19 cellular contexts compared by ENCODE assay signal in the genomic region with DNA sequence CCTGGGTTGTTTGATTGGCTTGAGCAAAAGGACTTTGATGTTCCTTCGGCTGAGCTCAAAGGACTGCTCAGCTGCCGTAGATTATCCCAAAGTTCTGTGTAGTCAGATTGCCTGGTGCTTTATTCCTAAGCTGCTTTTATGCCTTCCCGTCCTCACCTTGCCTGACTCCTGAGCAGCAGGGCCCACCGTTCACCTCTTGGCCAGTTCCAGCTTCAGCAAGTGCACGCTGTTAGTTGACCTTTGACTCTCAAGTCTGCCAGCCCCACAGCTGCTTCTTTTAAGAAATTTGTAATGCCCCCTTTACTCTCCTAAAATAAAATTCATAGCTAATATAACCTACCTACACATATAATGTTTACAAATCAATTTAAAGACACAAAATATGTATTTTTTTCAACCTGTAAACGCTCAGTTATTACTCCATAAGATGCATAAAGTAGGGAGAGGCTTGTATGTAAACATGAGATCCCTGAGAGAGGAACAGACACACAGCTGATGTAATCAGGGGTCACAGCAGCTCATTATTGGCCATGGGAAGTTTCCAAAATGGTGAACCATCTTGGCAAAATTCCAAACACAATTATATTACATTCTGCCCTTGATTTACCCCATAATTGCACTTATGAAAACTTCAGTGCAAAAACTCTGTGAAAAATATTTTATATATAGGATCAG. TPM values are rescaled to one million over a fixed set of nuclear protein-coding genes. Genes with fewer than 3 reads are reported as not detected.
DNase-seq lines count a peak whose midpoint lies in the region; ATAC-seq and TF ChIP-seq lines count a peak whose summit lies in the region.
"Had no signal": no experiment of that assay in that cellular context is flagged by ENCODE, and none has a peak within 500 bp of the region (broad histone marks: within the 10 kb centered on the region; RNA-seq: fewer than 3 reads in every experiment).

No MANE protein-coding gene starts in this region.

- no peaks in the 10 kb centered on the region for H3K36me3 ChIP-seq in GM23248 (ENCODE audit: low read depth)
- H3K36me3 ChIP-seq: HAP-1 had no signal

- H3K4me1 ChIP-seq in GM23248 (ENCODE audit: insufficient read depth): peaks cover 8% of the 10 kb centered on the region

- in situ Hi-C loops in GM23248 (cut with MboI): loop anchor here (5.0 to 10.0 kb wide), 2 partner anchors 372 to 599 kb away; no protein-coding TSS in a partner anchor

- H3K79me2 ChIP-seq in GM23248 (ENCODE audit: insufficient read depth): no peaks in the 10 kb centered on the region

- H3K9ac ChIP-seq in GM23248: no peak overlapping the region

- no peak overlapping the region for H3K4me3 ChIP-seq in GM23248
- no peak overlapping the region for H3K4me3 ChIP-seq in fibroblast of the aortic adventitia (ENCODE audit: low read depth, low read length)
- H3K4me3 ChIP-seq: HAP-1 had no signal

- H3K36me3 Mint-ChIP-seq in activated naive CD8-positive, alpha-beta T cell treated with anti-CD3 and anti-CD28 coated beads, Interleukin-2, amount 50 U/mL, for 24 hours (ENCODE audit: low read depth): no peaks in the 10 kb centered on the region
- H3K36me3 Mint-ChIP-seq: CD8-positive, alpha-beta memory T cell; IgD-negative memory B cell had no signal

- H2AFZ ChIP-seq in GM23248: no peak overlapping the region

- H3K4me3 Mint-ChIP-seq in activated naive CD8-positive, alpha-beta T cell treated with anti-CD3 and anti-CD28 coated beads, Interleukin-2, amount 50 U/mL, for 24 hours: no peak overlapping the region
- H3K4me3 Mint-ChIP-seq: CD8-positive, alpha-beta memory T cell; IgD-negative memory B cell had no signal

- H3K27me3 ChIP-seq in GM23248 (replicated peaks; ENCODE audit: insufficient read depth): no peaks in the 10 kb centered on the region

- no peak for ATAC-seq in GM18520 (IDR thresholded peaks at IDR 0.05; ENCODE audit: unreplicated experiment)
- ATAC-seq in activated naive CD8-positive, alpha-beta T cell treated with anti-CD3 and anti-CD28 coated beads, Interleukin-2, amount 50 U/mL, for 24 hours: no peak
- ATAC-seq: Panc1, Right ventricle myocardium inferior had no signal

- no peak overlapping the region for H3K27ac Mint-ChIP-seq in activated naive CD8-positive, alpha-beta T cell treated with anti-CD3 and anti-CD28 coated beads, Interleukin-2, amount 50 U/mL, for 24 hours
- H3K27ac Mint-ChIP-seq: CD8-positive, alpha-beta memory T cell had no signal

- TF ChIP-seq CTCF in fibroblast of the aortic adventitia (IDR thresholded peaks at IDR 0.05; ENCODE audit: insufficient read depth, low read length): no peak

- H3F3A ChIP-seq in GM23248 (ENCODE audit: insufficient read depth): no peaks in the 10 kb centered on the region

- 84 to 88% methylated on average over 6 of the region's 6 CpGs for WGBS in GM23248 (ENCODE audit: low coverage in 1 of 2, low lambda C conversion rate in 2 of 2, missing lambda C conversion rate in 2 of 2), 2 experiments

- H3K27ac ChIP-seq in GM23248: no peak overlapping the region

- no peaks in the 10 kb centered on the region for H3K9me3 Mint-ChIP-seq in activated naive CD8-positive, alpha-beta T cell treated with anti-CD3 and anti-CD28 coated beads, Interleukin-2, amount 50 U/mL, for 24 hours
- H3K9me3 Mint-ChIP-seq: CD8-positive, alpha-beta memory T cell; IgD-negative memory B cell had no signal

- H3K4me1 Mint-ChIP-seq in activated naive CD8-positive, alpha-beta T cell treated with anti-CD3 and anti-CD28 coated beads, Interleukin-2, amount 50 U/mL, for 24 hours: no peaks in the 10 kb centered on the region
- H3K4me1 Mint-ChIP-seq: CD8-positive, alpha-beta memory T cell; IgD-negative memory B cell had no signal

- no peak overlapping the region for H3K4me2 ChIP-seq in GM23248 (ENCODE audit: unreplicated experiment)

- no peaks in the 10 kb centered on the region for H3K9me3 ChIP-seq in GM23248 (ENCODE audit: low read depth)
- H3K9me3 ChIP-seq: HAP-1 had no signal

- H3K27me3 Mint-ChIP-seq in activated naive CD8-positive, alpha-beta T cell treated with anti-CD3 and anti-CD28 coated beads, Interleukin-2, amount 50 U/mL, for 24 hours: no peaks in the 10 kb centered on the region
- H3K27me3 Mint-ChIP-seq: CD8-positive, alpha-beta memory T cell had no signal

- H4K20me1 ChIP-seq in GM23248 (ENCODE audit: insufficient read depth): no peaks in the 10 kb centered on the region

- DNase-seq in D341Med (ENCODE audit: low spot score): peak; percentile 48
- DNase-seq in GM23248: peak; percentile 29
- peak; percentile 3 for DNase-seq in OCI-M1 (lab: John Stamatoyannopoulos, UW)
- DNase-seq in fibroblast of the aortic adventitia (ENCODE audit: low read depth): peak; percentile 5
- no peak for DNase-seq in hippocampal formation (lab: John Stamatoyannopoulos, UW)
- DNase-seq in cerebellum (ENCODE audit: low spot score): no peak
- no peak for DNase-seq in activated naive CD8-positive, alpha-beta T cell treated with anti-CD3 and anti-CD28 coated beads, Interleukin-2, amount 50 U/mL, for 24 hours
- DNase-seq: CD8-positive, alpha-beta memory T cell; DMS153; NCI-H1436 treated with DMSO at 0.1 percent for 48 hours; NCI-H2081 treated with DMSO at 0.1 percent for 48 hours; NCI-H345; T-helper 2 cell had no signal

- H3K9me2 ChIP-seq in GM23248 (ENCODE audit: insufficient read depth): no peaks in the 10 kb centered on the region

RNA-seq across cellular contexts. Expression of a gene that starts 28.6 kb away (rescaled TPM):
- total RNA-seq in GM23248 (2014; rRNA removed; shearing (Covaris generic)): 443 and 525 TPM in 2 replicates
- 306 and 322 TPM in 2 replicates for polyA plus RNA-seq in GM23248 (2016; fragmentation: Nextera tagmentation; extraction: Ambion mirVana)
- total RNA-seq in fibroblast of the aortic adventitia (ENCODE audit: low replicate concordance) (765 and 2,143 TPM in 2 replicates), cerebellum (554 TPM)
- total RNA-seq: HT-29 had no signal
- polyA plus RNA-seq: CD8-positive, alpha-beta memory T cell had no signal

Comparison
In these comparisons a context has a peak if more than half of its experiments do, and no peak if none do; other contexts are left out.
1. DNase-seq: peak in D341Med (single experiment), GM23248 (single experiment), OCI-M1 (single experiment) and fibroblast of the aortic adventitia (single experiment); none in hippocampal formation (0 of 2), cerebellum (single experiment) and activated naive CD8-positive, alpha-beta T cell treated with anti-CD3 and anti-CD28 coated beads, Interleukin-2, amount 50 U/mL, for 24 hours (single experiment).